In the genomic region with DNA sequence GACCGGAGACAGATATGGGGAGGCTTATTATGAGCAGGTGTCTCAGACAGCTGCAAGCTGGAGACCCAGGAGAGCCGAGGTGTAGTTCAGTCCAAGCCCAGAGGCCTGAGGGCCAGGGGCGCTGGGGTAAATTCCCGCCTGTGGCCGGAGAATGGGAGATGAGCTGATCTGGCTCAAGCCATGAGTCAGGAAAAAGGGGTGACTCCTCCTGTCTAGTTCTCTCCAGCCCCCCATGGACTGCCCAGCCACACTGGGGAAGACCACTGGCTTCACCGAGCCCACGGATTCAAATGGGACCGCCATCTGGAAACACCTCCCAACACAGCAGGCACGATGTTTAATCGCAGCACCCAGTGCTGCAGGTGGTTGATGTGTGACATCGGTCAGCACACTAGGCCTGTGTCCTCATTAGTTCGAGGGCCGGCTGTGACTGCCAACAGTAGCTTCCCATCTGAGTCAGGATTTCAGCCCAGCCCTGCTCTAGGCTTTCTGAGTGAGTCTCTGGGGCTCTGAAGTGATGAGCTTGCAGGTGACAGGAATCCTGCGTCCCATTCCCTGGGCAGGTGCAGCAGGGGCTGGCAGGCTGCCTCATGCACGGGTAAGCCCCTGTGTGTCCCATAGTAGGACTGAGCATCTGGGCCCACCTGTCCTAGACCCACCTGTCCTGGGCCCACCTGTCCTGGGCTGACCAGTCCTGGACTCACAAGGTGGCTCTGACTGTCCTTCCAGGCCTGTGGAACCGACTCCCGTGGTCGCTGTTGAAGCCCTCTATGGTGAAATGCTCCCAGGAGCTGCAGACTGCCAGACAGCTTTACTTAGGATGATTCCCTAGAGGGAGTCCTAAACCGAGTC, we compare ENCODE assay signal across 10 cellular contexts. TPM values are rescaled to one million over a fixed set of nuclear protein-coding genes. Genes with fewer than 3 reads are reported as not detected.
DNase-seq lines count a peak whose midpoint lies in the region; ATAC-seq, FAIRE-seq and TF ChIP-seq lines count a peak whose summit lies in the region.
"Had no signal": no experiment of that assay in that cellular context is flagged by ENCODE, and none has a peak within 500 bp of the region (broad histone marks: within the 10 kb centered on the region; RNA-seq: fewer than 3 reads in every experiment).

No MANE protein-coding gene starts in this region.

- H3K27me3 ChIP-seq in K562 (ENCODE audit: control insufficient read depth in 2 of 2, insufficient read depth in 2 of 2, low read length in 2 of 2) (peaks cover 82 to 95% of the 10 kb centered on the region in 2 experiments), hepatocyte (no peaks in the 10 kb centered on the region)

- no peaks in the 10 kb centered on the region for H3K9me2 ChIP-seq in hepatocyte (replicated peaks; ENCODE audit: insufficient read depth)

- CTCF ChIA-PET in activated CD8-positive, alpha-beta memory T cell treated with anti-CD3 and anti-CD28 coated beads, Interleukin-2, amount 10 ng/mL, durations not matched to agents 7 days and 5 days (lab: Charles Lee), result interaction anchor here (1.2 to 1.4 kb wide), 2 partner anchors 21 kb away, joined by 3 to 6 read pairs; no protein-coding TSS in a partner anchor
- CTCF ChIA-PET in K562 (lab: Yijun Ruan, JAX; ENCODE audit: low intra/inter-chr PET ratio), result no interaction called here

- H3K9me3 ChIP-seq in K562 (replicated peaks; ENCODE audit: control insufficient read depth, insufficient read depth, low read depth, low read length) (no peaks in the 10 kb centered on the region), T-helper 17 cell (ENCODE audit: control insufficient read depth, low read length, poor library complexity, severe bottlenecking) (no peaks in the 10 kb centered on the region), hepatocyte (ENCODE audit: low read depth) (no peaks in the 10 kb centered on the region)

- peaks cover 43% of the 10 kb centered on the region for H4K20me1 ChIP-seq in K562 (replicated peaks; ENCODE audit: control insufficient read depth, insufficient read depth, low read length)
- no peaks in the 10 kb centered on the region for H4K20me1 ChIP-seq in hepatocyte (ENCODE audit: insufficient read depth, poor library complexity, severe bottlenecking)

- H2AFZ ChIP-seq in K562 (ENCODE audit: low read depth, low read length) (no peak overlapping the region), hepatocyte (no peak overlapping the region)

- H3K4me1 Mint-ChIP-seq in activated CD8-positive, alpha-beta memory T cell treated with anti-CD3 and anti-CD28 coated beads, Interleukin-2, amount 10 ng/mL, durations not matched to agents 7 days and 5 days, result peaks cover 82% of the 10 kb centered on the region
- H3K4me1 Mint-ChIP-seq in stimulated activated memory B cell treated with anti-CD40 and anti-IgM and Interleukin-4, amounts not matched to agents 10 μg/mL and 1 μg/mL and 100 μg/mL, for 72 hours, result peaks cover 74% of the 10 kb centered on the region
- H3K4me1 Mint-ChIP-seq in T-helper 17 cell, result peaks cover 13% of the 10 kb centered on the region

- peaks cover 33% of the 10 kb centered on the region for H3K36me3 Mint-ChIP-seq in activated CD8-positive, alpha-beta memory T cell treated with anti-CD3 and anti-CD28 coated beads, Interleukin-2, amount 10 ng/mL, durations not matched to agents 7 days and 5 days
- peaks cover 73% of the 10 kb centered on the region for H3K36me3 Mint-ChIP-seq in stimulated activated memory B cell treated with anti-CD40 and anti-IgM and Interleukin-4, amounts not matched to agents 10 μg/mL and 1 μg/mL and 100 μg/mL, for 72 hours
- H3K36me3 Mint-ChIP-seq in T-helper 17 cell (ENCODE audit: low read depth), result no peaks in the 10 kb centered on the region

- H3K9me3 Mint-ChIP-seq in activated CD8-positive, alpha-beta memory T cell treated with anti-CD3 and anti-CD28 coated beads, Interleukin-2, amount 10 ng/mL, durations not matched to agents 7 days and 5 days (ENCODE audit: low read depth), result no peaks in the 10 kb centered on the region
- no peaks in the 10 kb centered on the region for H3K9me3 Mint-ChIP-seq in stimulated activated memory B cell treated with anti-CD40 and anti-IgM and Interleukin-4, amounts not matched to agents 10 μg/mL and 1 μg/mL and 100 μg/mL, for 72 hours

- no peak overlapping the region for H3K9ac ChIP-seq in K562 (ENCODE audit: insufficient read depth in 1 of 2, low read depth in 2 of 2, low read length in 2 of 2)

- H3K79me2 ChIP-seq in K562 (ENCODE audit: control insufficient read depth, insufficient read depth, low read length) (no peaks in the 10 kb centered on the region), hepatocyte (no peaks in the 10 kb centered on the region)

- TF ChIP-seq RAD21 in K562 (CRISPR knock-in tag; conservative IDR thresholded peaks at IDR 0.05 in 1 of 2, IDR thresholded peaks at IDR 0.05 in 1 of 2), result no peak

- in situ Hi-C loops in K562 (cut with MboI), result no loop called here

- no peak overlapping the region for H3K27ac ChIP-seq in K562 (ENCODE audit: extremely low read depth, low read depth, low read length)
- H3K27ac ChIP-seq in hepatocyte, result no peak overlapping the region
- H3K27ac ChIP-seq: C4-2B had no signal

- TF ChIP-seq CTCF in K562 (IDR thresholded peaks at IDR 0.05 in 2 of 3, conservative IDR thresholded peaks at IDR 0.05 in 1 of 3; ENCODE audit: insufficient read depth in 2 of 3, low read depth in 1 of 3, low read length in 3 of 3), result no peak
- no peak for TF ChIP-seq CTCF in hepatocyte (IDR thresholded peaks at IDR 0.05; ENCODE audit: poor library complexity)

- no peak overlapping the region for H3K4me2 ChIP-seq in K562 (ENCODE audit: insufficient read depth, low read length)
- no peak overlapping the region for H3K4me2 ChIP-seq in hepatocyte

- H3K27ac Mint-ChIP-seq in activated CD8-positive, alpha-beta memory T cell treated with anti-CD3 and anti-CD28 coated beads, Interleukin-2, amount 10 ng/mL, durations not matched to agents 7 days and 5 days, result peak overlapping the region; percentile 85
- peak overlapping the region; percentile 96 for H3K27ac Mint-ChIP-seq in stimulated activated memory B cell treated with anti-CD40 and anti-IgM and Interleukin-4, amounts not matched to agents 10 μg/mL and 1 μg/mL and 100 μg/mL, for 72 hours
- H3K27ac Mint-ChIP-seq in T-helper 17 cell, result no peak overlapping the region

- TF ChIP-seq POLR2A in K562 (conservative IDR thresholded peaks at IDR 0.05), result no peak

- intact Hi-C loops in K562 (cut with micrococcal nuclease), result no loop called here

- DNase-seq in activated CD8-positive, alpha-beta memory T cell treated with anti-CD3 and anti-CD28 coated beads, Interleukin-2, amount 10 ng/mL, durations not matched to agents 7 days and 5 days, result peak; percentile 42
- DNase-seq in activated CD8-positive, alpha-beta memory T cell treated with anti-CD3 and anti-CD28 coated beads, Interleukin-2, amount 50 U/mL, for 4 hours, result no peak
- DNase-seq in NCI-H1092 (lab: John Stamatoyannopoulos, UW) (peak; percentile 11), K562 (ENCODE audit: extremely low read depth in 1 of 4, low spot score in 3 of 4) (no peak), OCI-M2 (lab: John Stamatoyannopoulos, UW; ENCODE audit: unreplicated experiment) (no peak), T-helper 17 cell (no peak), hepatocyte (ENCODE audit: low spot score) (no peak)
- DNase-seq: NCI-H146 had no signal

- H3K4me3 Mint-ChIP-seq in activated CD8-positive, alpha-beta memory T cell treated with anti-CD3 and anti-CD28 coated beads, Interleukin-2, amount 10 ng/mL, durations not matched to agents 7 days and 5 days, result peak overlapping the region; percentile 62
- no peak overlapping the region for H3K4me3 Mint-ChIP-seq in stimulated activated memory B cell treated with anti-CD40 and anti-IgM and Interleukin-4, amounts not matched to agents 10 μg/mL and 1 μg/mL and 100 μg/mL, for 72 hours
- no peak overlapping the region for H3K4me3 Mint-ChIP-seq in T-helper 17 cell

- ATAC-seq in activated CD8-positive, alpha-beta memory T cell treated with anti-CD3 and anti-CD28 coated beads, Interleukin-2, amount 10 ng/mL, durations not matched to agents 7 days and 5 days, result no peak
- ATAC-seq in K562 (peak; percentile 36; the same call in 2 of the 3 replicates), T-helper 17 cell (no peak)
- no peak for ATAC-seq in stimulated activated memory B cell treated with anti-CD40 and anti-IgM and Interleukin-4, amounts not matched to agents 10 μg/mL and 1 μg/mL and 100 μg/mL, for 72 hours

- no peaks in the 10 kb centered on the region for H3K27me3 Mint-ChIP-seq in activated CD8-positive, alpha-beta memory T cell treated with anti-CD3 and anti-CD28 coated beads, Interleukin-2, amount 10 ng/mL, durations not matched to agents 7 days and 5 days
- H3K27me3 Mint-ChIP-seq in stimulated activated memory B cell treated with anti-CD40 and anti-IgM and Interleukin-4, amounts not matched to agents 10 μg/mL and 1 μg/mL and 100 μg/mL, for 72 hours, result peaks cover 33% of the 10 kb centered on the region
- H3K27me3 Mint-ChIP-seq in T-helper 17 cell, result peaks cover 52% of the 10 kb centered on the region

- 5% methylated on average over 19 of the region's 19 CpGs for WGBS in K562 (ENCODE audit: insufficient coverage, low coverage, missing lambda C conversion rate)
- 93% methylated on average over 19 of the region's 19 CpGs for WGBS in hepatocyte (ENCODE audit: low lambda C conversion rate, missing lambda C conversion rate)

- H3K9me1 ChIP-seq in K562 (ENCODE audit: control insufficient read depth, insufficient read depth, low read length), result no peaks in the 10 kb centered on the region

- POLR2A ChIA-PET in K562 (lab: Yijun Ruan, JAX), result interaction anchor here (0.6 kb wide), 3 partner anchors 16 to 153 kb away, joined by 3 to 5 read pairs (median 3); a partner anchor contains a TSS

- H3K36me3 ChIP-seq in K562 (ENCODE audit: control insufficient read depth, insufficient read depth, low read length), result no peaks in the 10 kb centered on the region
- no peaks in the 10 kb centered on the region for H3K36me3 ChIP-seq in hepatocyte (replicated peaks; ENCODE audit: insufficient read depth, low read depth)

- H3K4me1 ChIP-seq in K562 (replicated peaks in 1 of 2; ENCODE audit: control insufficient read depth in 2 of 2, insufficient read depth in 2 of 2, low read length in 2 of 2) (peaks cover 0 to 22% of the 10 kb centered on the region in 2 experiments; a peak in 2 of 5 replicates), hepatocyte (ENCODE audit: insufficient read depth) (peaks cover 35% of the 10 kb centered on the region)

- BruUV-seq in K562 (replicated peaks; lab: Mats Ljungman, UMichigan), result no TSS peak

- FAIRE-seq in K562 (lab: Jason Lieb, UNC), result no peak

- H3K4me3 ChIP-seq in K562, result no peak overlapping the region
- H3K4me3 ChIP-seq in hepatocyte, result no peak overlapping the region

- TF ChIP-seq EP300 in K562 (IDR thresholded peaks at IDR 0.05; ENCODE audit: low read length), result no peak

RNA-seq across cellular contexts. Expression of a gene that starts 49.7 kb away (rescaled TPM):
- 10 to 100 TPM; 56.8 to 64.0 TPM for total RNA-seq in activated CD8-positive, alpha-beta memory T cell treated with anti-CD3 and anti-CD28 coated beads, Interleukin-2, amount 10 ng/mL, durations not matched to agents 7 days and 5 days
- total RNA-seq in K562 (2011; cell fraction: chromatin; rRNA removed; ENCODE audit: low replicate concordance), result 2.8 and 5.5 TPM in 2 replicates
- 2.1 and 3.2 TPM in 2 replicates for total RNA-seq in K562 (2011; cell fraction: nucleolus; rRNA removed)
- 0.99 and 1.4 TPM in 2 replicates for total RNA-seq in K562 (2011; cell fraction: nucleoplasm; rRNA removed)
- total RNA-seq in K562 (2014; rRNA removed) (0.82 and 1.1 TPM in 2 replicates), K562 (2014; rRNA removed; fragmentation: Illumina TruSeq; extraction: Trizol) (0.18 and 0.61 TPM in 2 replicates), K562 (2015; rRNA removed; fragmentation: Illumina TruSeq; extraction: Trizol) (1.2 TPM in 2 replicates), K562 (2021) (1.6 and 1.8 TPM in 2 replicates), T-helper 17 cell (1 to 10 TPM in 1 of 2 donors, under 1 TPM in 1; 0.80 to 4.4 TPM), hepatocyte (1.8 and 2.6 TPM in 2 replicates)
- polyA plus RNA-seq in K562 (2011; rRNA removed) (0.68 and 1.3 TPM in 2 replicates), K562 (2014; fragmentation: Illumina TruSeq; extraction: Trizol) (0.43 and 0.72 TPM in 2 replicates), K562 (2014; fragmentation: Nextera tagmentation; extraction: Ambion mirVana) (under 1 TPM in 1 of 2 experiments, not detected in 1; 0.06 TPM), K562 (2014; rRNA removed) (0.89 and 1.8 TPM in 2 replicates), hepatocyte (1.8 and 2.4 TPM in 2 replicates)
- 0.88 and 1.8 TPM in 2 replicates for polyA plus RNA-seq in K562 (2011; cell fraction: cytosol; rRNA removed)
- 5.4 and 7.4 TPM in 2 replicates for polyA plus RNA-seq in K562 (2011; cell fraction: nucleus; rRNA removed)
- polyA plus RNA-seq in K562 (2012), result 1.6 and 4.2 TPM in 2 replicates
- 0.15 and 0.91 TPM in 2 replicates for polyA minus RNA-seq in K562 (2011; rRNA and poly(A)+ RNA removed)
- polyA minus RNA-seq in K562 (2011; cell fraction: cytosol; rRNA and poly(A)+ RNA removed), result 0.76 and 1.3 TPM in 2 replicates
- 2.3 and 2.9 TPM in 2 replicates for polyA minus RNA-seq in K562 (2011; cell fraction: nucleus; rRNA and poly(A)+ RNA removed)

Comparison
In these comparisons a context has a peak if more than half of its experiments do, and no peak if none do; other contexts are left out.
1. DNase-seq: peak in activated CD8-positive, alpha-beta memory T cell treated with anti-CD3 and anti-CD28 coated beads, Interleukin-2, amount 10 ng/mL, durations not matched to agents 7 days and 5 days (single experiment) and NCI-H1092 (single experiment); none in activated CD8-positive, alpha-beta memory T cell treated with anti-CD3 and anti-CD28 coated beads, Interleukin-2, amount 50 U/mL, for 4 hours (single experiment), K562 (0 of 4), OCI-M2 (single experiment), T-helper 17 cell (0 of 3) and hepatocyte (single experiment).
2. RNA of a gene that starts 49.7 kb away (total RNA-seq): 56.8 to 64.0 TPM in activated CD8-positive, alpha-beta memory T cell treated with anti-CD3 and anti-CD28 coated beads, Interleukin-2, amount 10 ng/mL, durations not matched to agents 7 days and 5 days; 0.80 to 4.4 TPM in T-helper 17 cell, 1.8 to 2.6 TPM in hepatocyte and 0.18 to 5.5 TPM in K562; every median in the first group is over 4 times any median in the second.